In genomic region chr3:178352300-178353021, GRCh38 we compare ENCODE assay signal across 12 cellular contexts.
DNase-seq lines count a peak whose midpoint lies in the region; ATAC-seq and TF ChIP-seq lines count a peak whose summit lies in the region.
"Had no signal": no experiment of that assay in that cellular context is flagged by ENCODE, and none has a peak within 500 bp of the region (broad histone marks: within the 10 kb centered on the region; RNA-seq: fewer than 3 reads in every experiment).

No MANE protein-coding gene starts in this region.

- H3K79me2 ChIP-seq in hepatocyte, result no peaks in the 10 kb centered on the region

- DNase-seq in Right ventricle myocardium superior (no peak), cardiac septum (ENCODE audit: low spot score) (no peak), SJSA1 (ENCODE audit: low read depth in 1 of 2, low spot score in 2 of 2) (peak; percentile 55 to 81), hepatocyte (ENCODE audit: low spot score) (peak; percentile 70), type B pancreatic cell (ENCODE audit: extremely low spot score, unreplicated experiment) (no peak), AML-193 (lab: John Stamatoyannopoulos, UW) (no peak), Ammon's horn (ENCODE audit: low spot score) (no peak)
- DNase-seq in stimulated activated naive CD4-positive, alpha-beta T cell (lab: John Stamatoyannopoulos, UW), result no peak
- DNase-seq: CD4-positive, CD25-positive, alpha-beta regulatory T cell; naive thymus-derived CD8-positive, alpha-beta T cell had no signal

- H3K4me2 ChIP-seq in hepatocyte, result peak overlapping the region; percentile 27

- ATAC-seq in Right ventricle myocardium superior (ENCODE audit: poor library complexity), result peak; percentile 64
- ATAC-seq: naive thymus-derived CD8-positive, alpha-beta T cell had no signal

- H3K9me3 Mint-ChIP-seq in type B pancreatic cell, result no peaks in the 10 kb centered on the region
- H3K9me3 Mint-ChIP-seq: central memory CD8-positive, alpha-beta T cell had no signal

- H3K4me3 Mint-ChIP-seq in type B pancreatic cell, result peak overlapping the region; percentile 50
- H3K4me3 Mint-ChIP-seq: CD4-positive, CD25-positive, alpha-beta regulatory T cell; central memory CD8-positive, alpha-beta T cell; IgD-negative memory B cell; naive thymus-derived CD8-positive, alpha-beta T cell had no signal

- H3K36me3 Mint-ChIP-seq in type B pancreatic cell, result no peaks in the 10 kb centered on the region
- H3K36me3 Mint-ChIP-seq: CD4-positive, CD25-positive, alpha-beta regulatory T cell; IgD-negative memory B cell had no signal

- 11% methylated on average over 3 of the region's 3 CpGs for WGBS in hepatocyte (ENCODE audit: low lambda C conversion rate, missing lambda C conversion rate)

- peak overlapping the region; percentile 50 for H3K27ac Mint-ChIP-seq in type B pancreatic cell
- H3K27ac Mint-ChIP-seq: CD4-positive, CD25-positive, alpha-beta regulatory T cell; IgD-negative memory B cell; naive thymus-derived CD8-positive, alpha-beta T cell had no signal

- no peak overlapping the region for H3K4me3 ChIP-seq in SJSA1
- no peak overlapping the region for H3K4me3 ChIP-seq in hepatocyte

- intact Hi-C loops in Right ventricle myocardium superior (cut with DNase I), result no loop called here
- intact Hi-C loops in cardiac septum (cut with DNase I), result no loop called here

- H3K4me1 ChIP-seq in SJSA1 (replicated peaks) (peaks cover 27% of the 10 kb centered on the region), hepatocyte (ENCODE audit: insufficient read depth) (peaks cover 31% of the 10 kb centered on the region)

- H3K9me3 ChIP-seq in SJSA1 (replicated peaks), result no peaks in the 10 kb centered on the region
- H3K9me3 ChIP-seq in hepatocyte (ENCODE audit: low read depth), result no peaks in the 10 kb centered on the region

- H3K27me3 ChIP-seq in SJSA1 (replicated peaks) (no peaks in the 10 kb centered on the region), hepatocyte (no peaks in the 10 kb centered on the region)

- H3K36me3 ChIP-seq in SJSA1 (no peaks in the 10 kb centered on the region), hepatocyte (replicated peaks; ENCODE audit: insufficient read depth, low read depth) (no peaks in the 10 kb centered on the region)

- H3K27ac ChIP-seq in SJSA1 (peak overlapping the region; percentile 76), hepatocyte (peak overlapping the region; percentile 58)

- no peaks in the 10 kb centered on the region for H4K20me1 ChIP-seq in hepatocyte (ENCODE audit: insufficient read depth, poor library complexity, severe bottlenecking)

- no peaks in the 10 kb centered on the region for H3K27me3 Mint-ChIP-seq in type B pancreatic cell

- TF ChIP-seq CTCF in hepatocyte (IDR thresholded peaks at IDR 0.05; ENCODE audit: poor library complexity), result no peak
- no peak for TF ChIP-seq CTCF in type B pancreatic cell (conservative IDR thresholded peaks at IDR 0.05)

- H3K4me1 Mint-ChIP-seq in type B pancreatic cell (ENCODE audit: unreplicated experiment), result peaks cover 18% of the 10 kb centered on the region
- H3K4me1 Mint-ChIP-seq: CD4-positive, CD25-positive, alpha-beta regulatory T cell; IgD-negative memory B cell had no signal

- H3K9me2 ChIP-seq in hepatocyte (replicated peaks; ENCODE audit: insufficient read depth), result no peaks in the 10 kb centered on the region

- H2AFZ ChIP-seq in hepatocyte, result no peak overlapping the region

Comparison
In these comparisons a context has a peak if more than half of its experiments do, and no peak if none do; other contexts are left out.
1. DNase-seq: peak in SJSA1 (2 of 2) and hepatocyte (single experiment); none in Right ventricle myocardium superior (single experiment), cardiac septum (single experiment), type B pancreatic cell (single experiment), stimulated activated naive CD4-positive, alpha-beta T cell (0 of 6), AML-193 (0 of 2) and Ammon's horn (single experiment).